In the genomic region with DNA sequence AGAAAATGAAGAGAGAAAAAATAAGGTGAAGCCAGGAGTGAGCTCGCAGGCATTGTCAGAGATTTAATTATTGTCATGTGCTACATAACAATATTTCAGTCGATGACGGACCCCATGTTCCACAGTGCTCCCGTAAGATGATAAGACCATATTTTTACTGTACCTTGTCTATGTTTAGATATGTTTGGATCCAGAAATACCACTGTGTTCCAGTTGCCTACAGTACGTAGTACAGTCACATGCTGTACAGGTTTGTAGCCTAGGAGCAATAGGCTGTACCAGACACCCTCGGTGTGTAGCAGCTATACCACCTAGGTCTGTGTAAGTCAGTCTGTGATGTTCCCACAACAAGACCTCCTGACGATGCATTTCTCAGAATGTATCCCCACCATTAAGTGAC, we compare ENCODE assay signal across 20 cellular contexts.
"Had no signal": no experiment of that assay in that cellular context is flagged by ENCODE, and none has a peak within 500 bp of the region (broad histone marks: within the 10 kb centered on the region; RNA-seq: fewer than 3 reads in every experiment).

No MANE protein-coding gene starts in this region.

- H3K4me1 ChIP-seq: parathyroid adenoma, prostate gland, stomach, uterus had no signal

- H3K4me3 Mint-ChIP-seq: naive thymus-derived CD4-positive, alpha-beta T cell; nephron progenitor cell; type B pancreatic cell had no signal

- ATAC-seq: naive thymus-derived CD4-positive, alpha-beta T cell had no signal

- H3K36me3 ChIP-seq: prostate gland, sigmoid colon, thoracic aorta, uterus had no signal

- FAIRE-seq: frontal cortex, kidney had no signal

- H3K27ac ChIP-seq: dorsolateral prefrontal cortex, parathyroid adenoma, prostate gland, sigmoid colon, skin epidermis, stomach, uterus had no signal

- DNase-seq: cortex of kidney; dorsolateral prefrontal cortex; effector CD8-positive, alpha-beta T cell; kidney; left cardiac atrium; naive thymus-derived CD4-positive, alpha-beta T cell; nephron progenitor cell; retina; sigmoid colon; stimulated activated CD4-positive, alpha-beta T cell treated with anti-CD3 and anti-CD28 coated beads, Interleukin-2, amount 100 ng/mL, for 24 hours; stimulated activated naive CD4-positive, alpha-beta T cell; stomach; substantia nigra; uterus had no signal

- H3K27me3 Mint-ChIP-seq: naive thymus-derived CD4-positive, alpha-beta T cell; type B pancreatic cell had no signal

- H3K9me3 ChIP-seq: prostate gland, sigmoid colon, stomach, thoracic aorta, uterus had no signal

- H3K27ac Mint-ChIP-seq: naive thymus-derived CD4-positive, alpha-beta T cell; nephron progenitor cell; type B pancreatic cell had no signal

- H3K9me3 Mint-ChIP-seq: type B pancreatic cell had no signal

- H3K27me3 ChIP-seq: dorsolateral prefrontal cortex, sigmoid colon, stomach, uterus had no signal

- H3K4me3 ChIP-seq: dorsolateral prefrontal cortex, prostate gland, sigmoid colon, skin epidermis, stomach, thoracic aorta, uterus had no signal
